12 cellular contexts compared by ENCODE assay signal in genomic region chr19:10500247-10500592, GRCh38. TPM values are rescaled to one million over a fixed set of nuclear protein-coding genes. Genes with fewer than 3 reads are reported as not detected.
DNase-seq lines count a peak whose midpoint lies in the region; ATAC-seq and TF ChIP-seq lines count a peak whose summit lies in the region.
"Had no signal": no experiment of that assay in that cellular context is flagged by ENCODE, and none has a peak within 500 bp of the region (broad histone marks: within the 10 kb centered on the region; RNA-seq: fewer than 3 reads in every experiment).

No MANE protein-coding gene starts in this region.

- H3K36me3 ChIP-seq in GM23338 (ENCODE audit: insufficient read depth), result peaks cover 19% of the 10 kb centered on the region; the same call in 1 of the 2 replicates
- peaks cover 0 to 28% (median 0%) of the 10 kb centered on the region in 3 experiments for H3K36me3 ChIP-seq in naive thymus-derived CD4-positive, alpha-beta T cell (ENCODE audit: control insufficient read depth in 2 of 3, insufficient read depth in 3 of 3, low read length in 3 of 3)

- H3K27me3 ChIP-seq in GM23338 (ENCODE audit: insufficient read depth), result peaks cover 9% of the 10 kb centered on the region; the same call in 1 of the 2 replicates
- H3K27me3 ChIP-seq in naive thymus-derived CD4-positive, alpha-beta T cell (ENCODE audit: control insufficient read depth in 2 of 2, insufficient read depth in 2 of 2, low read length in 2 of 2), result no peaks in the 10 kb centered on the region

- peak overlapping the region; percentile 75 for H3K4me2 ChIP-seq in GM23338

- H3K4me1 ChIP-seq in GM23338 (ENCODE audit: insufficient read depth), result peaks cover 28% of the 10 kb centered on the region
- H3K4me1 ChIP-seq in naive thymus-derived CD4-positive, alpha-beta T cell (ENCODE audit: control insufficient read depth in 2 of 2, insufficient read depth in 2 of 2, low read length in 2 of 2), result peaks cover 5 to 8% of the 10 kb centered on the region in 2 donors

- H3K4me3 Mint-ChIP-seq in CD14-positive monocyte (no peak overlapping the region), GM23338 (peak overlapping the region; percentile 67)
- peak overlapping the region; percentile 79 for H3K4me3 Mint-ChIP-seq in activated naive CD8-positive, alpha-beta T cell
- H3K4me3 Mint-ChIP-seq in naive thymus-derived CD4-positive, alpha-beta T cell, result peak overlapping the region; percentile 8 to 93 (median 70)

- H3K36me3 Mint-ChIP-seq in CD14-positive monocyte (peaks cover 28 to 47% of the 10 kb centered on the region in 2 donors), GM23338 (ENCODE audit: low read depth) (peaks cover 52% of the 10 kb centered on the region)
- no peaks in the 10 kb centered on the region for H3K36me3 Mint-ChIP-seq in activated naive CD8-positive, alpha-beta T cell
- H3K36me3 Mint-ChIP-seq in naive thymus-derived CD4-positive, alpha-beta T cell, result peaks cover 0 to 24% (median 0%) of the 10 kb centered on the region in 5 donors

- no peaks in the 10 kb centered on the region for H3K9me2 ChIP-seq in GM23338 (ENCODE audit: insufficient read depth)

- peak overlapping the region; percentile 77 for H3K27ac ChIP-seq in GM23338 (ENCODE audit: low read depth)
- H3K27ac ChIP-seq in naive thymus-derived CD4-positive, alpha-beta T cell (ENCODE audit: low read depth, low read length), result no peak overlapping the region

- ATAC-seq in GM23338 (no peak; the same call in 2 of the 3 replicates), HG02678 (IDR thresholded peaks at IDR 0.05; ENCODE audit: unreplicated experiment) (no peak)
- no peak for ATAC-seq in naive thymus-derived CD4-positive, alpha-beta T cell

- H3K9me3 Mint-ChIP-seq in CD14-positive monocyte (no peaks in the 10 kb centered on the region), GM23338 (peaks cover 4% of the 10 kb centered on the region; the same call in 1 of the 3 replicates)
- no peaks in the 10 kb centered on the region for H3K9me3 Mint-ChIP-seq in activated naive CD8-positive, alpha-beta T cell (ENCODE audit: low read depth)
- peaks cover 0 to 1% (median 0%) of the 10 kb centered on the region in 11 donors for H3K9me3 Mint-ChIP-seq in naive thymus-derived CD4-positive, alpha-beta T cell
- H3K9me3 Mint-ChIP-seq: dendritic cell treated with granulocyte-macrophage colony-stimulating factor and Interleukin-4, amounts not matched to agents 40 ng/mL and 50 ng/mL, for 4 days had no signal

- TF ChIP-seq CTCF in CD14-positive monocyte (IDR thresholded peaks at IDR 0.05) (no peak), GM23338 (conservative IDR thresholded peaks at IDR 0.05; ENCODE audit: low read depth in 2 of 2) (no peak)

- no peaks in the 10 kb centered on the region; the same call in 1 of the 2 replicates for H4K20me1 ChIP-seq in GM23338 (replicated peaks; ENCODE audit: insufficient read depth)

- peak overlapping the region in 5 of 7 donors; percentile 9 to 57 (median 30) for H3K27ac Mint-ChIP-seq in CD14-positive monocyte
- H3K27ac Mint-ChIP-seq in GM23338, result peak overlapping the region; percentile 95
- peak overlapping the region; percentile 61 for H3K27ac Mint-ChIP-seq in activated naive CD8-positive, alpha-beta T cell
- H3K27ac Mint-ChIP-seq in naive thymus-derived CD4-positive, alpha-beta T cell, result peak overlapping the region in 8 of 9 donors; percentile 29 to 81 (median 66)

- no peaks in the 10 kb centered on the region for H3K9me3 ChIP-seq in naive thymus-derived CD4-positive, alpha-beta T cell (ENCODE audit: control insufficient read depth in 2 of 3, low read length in 3 of 3)

- H3K4me1 Mint-ChIP-seq in CD14-positive monocyte (peaks cover 26% of the 10 kb centered on the region), GM23338 (peaks cover 25% of the 10 kb centered on the region)
- peaks cover 28% of the 10 kb centered on the region for H3K4me1 Mint-ChIP-seq in activated naive CD8-positive, alpha-beta T cell (ENCODE audit: low read depth)
- H3K4me1 Mint-ChIP-seq in naive thymus-derived CD4-positive, alpha-beta T cell, result peaks cover 23 to 36% (median 31%) of the 10 kb centered on the region in 7 donors

- peaks cover 69% of the 10 kb centered on the region for H3K79me2 ChIP-seq in GM23338 (replicated peaks; ENCODE audit: insufficient read depth)

- intact Hi-C loops in CD14-positive monocyte (cut with micrococcal nuclease), result loop anchor here (5.0 to 10.0 kb wide), 3 partner anchors 195 to 565 kb away; partner anchors contain the start of gene OLFM2 (in 1 of the 2)
- intact Hi-C loops in naive thymus-derived CD4-positive, alpha-beta T cell (cut with micrococcal nuclease), result loop anchor here in 1 of 2 donors (5.0 kb wide), 1 partner anchor 197 kb away; no protein-coding TSS in a partner anchor

- H2AFZ ChIP-seq in GM23338, result no peak overlapping the region

- DNase-seq in CD14-positive monocyte (ENCODE audit: low spot score) (no peak), GM23338 (ENCODE audit: low spot score) (no peak), HK-2 (ENCODE audit: unreplicated experiment) (no peak), mucosa of gallbladder (ENCODE audit: low spot score) (no peak)
- no peak for DNase-seq in naive thymus-derived CD4-positive, alpha-beta T cell
- no peak for DNase-seq in stimulated activated CD4-positive, alpha-beta T cell treated with anti-CD3 and anti-CD28 coated beads, Interleukin-4, amount 100 ng/mL, for 4 hours
- DNase-seq: activated CD4-positive, CD25-positive, alpha-beta regulatory T cell treated with anti-CD3 and anti-CD28 coated beads, Interleukin-2, amount 50 U/mL, for 72 hours; Kasumi-1; NCI-H2081 treated with DMSO at 0.1 percent for 48 hours had no signal

- 0 out of 2 replicates have a peak overlapping the region, but pooled peaks have one; percentile 35 for H3K4me3 ChIP-seq in GM23338
- no peak overlapping the region for H3K4me3 ChIP-seq in naive thymus-derived CD4-positive, alpha-beta T cell (ENCODE audit: low read length)

- CTCF ChIA-PET in naive thymus-derived CD4-positive, alpha-beta T cell (lab: Charles Lee), result interaction anchor here (0.6 to 0.9 kb wide), 3 partner anchors 8 to 76 kb away, joined by 3 to 5 read pairs (median 3); no protein-coding TSS in a partner anchor

- POLR2A ChIA-PET in naive thymus-derived CD4-positive, alpha-beta T cell (lab: Charles Lee), result interaction anchor here (1.1 kb wide), 1 partner anchor 153 kb away, joined by 4 read pairs; no protein-coding TSS in a partner anchor

- peaks cover 21% of the 10 kb centered on the region for H3F3A ChIP-seq in GM23338 (replicated peaks; ENCODE audit: low read depth)

- peaks cover 0 to 4% (median 2%) of the 10 kb centered on the region in 3 donors for H3K27me3 Mint-ChIP-seq in CD14-positive monocyte (ENCODE audit: low read depth in 3 of 3)
- H3K27me3 Mint-ChIP-seq in GM23338 (ENCODE audit: insufficient read depth, low read depth, poor library complexity), result peaks cover 20% of the 10 kb centered on the region
- H3K27me3 Mint-ChIP-seq in activated naive CD8-positive, alpha-beta T cell, result no peaks in the 10 kb centered on the region
- peaks cover 0 to 3% (median 0%) of the 10 kb centered on the region in 5 donors for H3K27me3 Mint-ChIP-seq in naive thymus-derived CD4-positive, alpha-beta T cell
- H3K27me3 Mint-ChIP-seq: dendritic cell treated with granulocyte-macrophage colony-stimulating factor and Interleukin-4, amounts not matched to agents 40 ng/mL and 50 ng/mL, for 4 days had no signal

TF ChIP-seq in GM23338, 12 proteins besides CTCF, POLR2A, EP300 and RAD21 (continues in another document):
- TF ChIP-seq STAT1 (IDR thresholded peaks at IDR 0.05; ENCODE audit: unreplicated experiment) (no peak), EZH2phosphoT487 (IDR thresholded peaks at IDR 0.05; ENCODE audit: unreplicated experiment) (no peak), NANOG (IDR thresholded peaks at IDR 0.05; ENCODE audit: borderline replicate concordance) (no peak), ZNF114 (CRISPR knock-in tag; IDR thresholded peaks at IDR 0.05) (no peak)

RNA-seq across cellular contexts. Expression of gene KEAP1, which starts 2.9 kb away (rescaled TPM):
- polyA plus RNA-seq in CD14-positive monocyte (10 to 100 TPM; 26.0 to 32.6 TPM), GM23338 (2016; fragmentation: Nextera tagmentation; extraction: Ambion mirVana) (46.5 and 57.8 TPM in 2 replicates)
- 71.5 and 77.5 TPM in 2 replicates for total RNA-seq in GM23338 (2014; rRNA removed; shearing (Covaris generic))
- total RNA-seq in naive thymus-derived CD4-positive, alpha-beta T cell, result 10 to 100 TPM; 12.9 to 83.6 (median 31.4) TPM
- polyA plus RNA-seq in naive thymus-derived CD4-positive, alpha-beta T cell, result 10 to 100 TPM; 21.9 to 37.7 TPM
- total RNA-seq in mucosa of gallbladder, result 81.7 TPM

RNA-seq across cellular contexts. Expression of gene S1PR5, which starts 17.0 kb away (rescaled TPM):
- under 1 TPM; 0.18 to 0.46 TPM for polyA plus RNA-seq in CD14-positive monocyte
- 3.1 and 8.0 TPM in 2 replicates for total RNA-seq in GM23338 (2014; rRNA removed; shearing (Covaris generic))
- polyA plus RNA-seq in GM23338 (2016; fragmentation: Nextera tagmentation; extraction: Ambion mirVana), result 4.6 and 4.8 TPM in 2 replicates
- total RNA-seq in naive thymus-derived CD4-positive, alpha-beta T cell, result 10 to 100 TPM in 1 of 5 experiments, 1 to 10 TPM in 1, under 1 TPM in 2, not detected in 1; 0.51 to 22.0 (median 3.5) TPM
- polyA plus RNA-seq in naive thymus-derived CD4-positive, alpha-beta T cell, result under 1 TPM; 0.53 to 0.55 TPM
- total RNA-seq in mucosa of gallbladder, result 0.20 TPM

RNA-seq across cellular contexts. Expression of gene ATG4D, which starts 43.5 kb away (rescaled TPM):
- polyA plus RNA-seq in CD14-positive monocyte (10 to 100 TPM; 10.7 to 11.9 TPM), GM23338 (2016; fragmentation: Nextera tagmentation; extraction: Ambion mirVana) (15.1 and 19.1 TPM in 2 replicates)
- 53.2 and 55.5 TPM in 2 replicates for total RNA-seq in GM23338 (2014; rRNA removed; shearing (Covaris generic))
- total RNA-seq in naive thymus-derived CD4-positive, alpha-beta T cell, result 10 to 100 TPM; 41.7 to 70.3 (median 56.7) TPM
- 10 to 100 TPM; 12.9 to 21.8 TPM for polyA plus RNA-seq in naive thymus-derived CD4-positive, alpha-beta T cell
- total RNA-seq in mucosa of gallbladder, result 29.5 TPM

Comparison
In these comparisons a context has a peak if more than half of its experiments do, and no peak if none do; other contexts are left out.
1. H3K27ac Mint-ChIP-seq: peak in every context shown above with its lines; median percentile 95 in GM23338; 66 in naive thymus-derived CD4-positive, alpha-beta T cell; 61 in activated naive CD8-positive, alpha-beta T cell; 30 in CD14-positive monocyte.
2. H3K4me3 Mint-ChIP-seq: peak in GM23338 (single experiment), activated naive CD8-positive, alpha-beta T cell (single experiment) and naive thymus-derived CD4-positive, alpha-beta T cell (10 of 10); none in CD14-positive monocyte (0 of 2).